8 cellular contexts compared by ENCODE assay signal in genomic region chr6:66145867-66146266, GRCh38.
"Had no signal": no experiment of that assay in that cellular context is flagged by ENCODE, and none has a peak within 500 bp of the region (broad histone marks: within the 10 kb centered on the region; RNA-seq: fewer than 3 reads in every experiment).

No MANE protein-coding gene starts in this region.

- H3K4me3 Mint-ChIP-seq: IgD-negative memory B cell had no signal

- H3K27ac Mint-ChIP-seq: IgD-negative memory B cell had no signal

- H3K4me3 ChIP-seq: K562 had no signal

- DNase-seq: IMR-90, KBM-7, KG1 had no signal

- H3K36me3 Mint-ChIP-seq: IgD-negative memory B cell had no signal

- H3K27me3 Mint-ChIP-seq: IgD-negative memory B cell had no signal

- H3K27ac ChIP-seq: HL-60, KMS-11 had no signal

- H3K4me1 Mint-ChIP-seq: IgD-negative memory B cell had no signal

- ATAC-seq: HepG2, K562 had no signal
